ENCODE assay signal across 14 cellular contexts in the genomic region with DNA sequence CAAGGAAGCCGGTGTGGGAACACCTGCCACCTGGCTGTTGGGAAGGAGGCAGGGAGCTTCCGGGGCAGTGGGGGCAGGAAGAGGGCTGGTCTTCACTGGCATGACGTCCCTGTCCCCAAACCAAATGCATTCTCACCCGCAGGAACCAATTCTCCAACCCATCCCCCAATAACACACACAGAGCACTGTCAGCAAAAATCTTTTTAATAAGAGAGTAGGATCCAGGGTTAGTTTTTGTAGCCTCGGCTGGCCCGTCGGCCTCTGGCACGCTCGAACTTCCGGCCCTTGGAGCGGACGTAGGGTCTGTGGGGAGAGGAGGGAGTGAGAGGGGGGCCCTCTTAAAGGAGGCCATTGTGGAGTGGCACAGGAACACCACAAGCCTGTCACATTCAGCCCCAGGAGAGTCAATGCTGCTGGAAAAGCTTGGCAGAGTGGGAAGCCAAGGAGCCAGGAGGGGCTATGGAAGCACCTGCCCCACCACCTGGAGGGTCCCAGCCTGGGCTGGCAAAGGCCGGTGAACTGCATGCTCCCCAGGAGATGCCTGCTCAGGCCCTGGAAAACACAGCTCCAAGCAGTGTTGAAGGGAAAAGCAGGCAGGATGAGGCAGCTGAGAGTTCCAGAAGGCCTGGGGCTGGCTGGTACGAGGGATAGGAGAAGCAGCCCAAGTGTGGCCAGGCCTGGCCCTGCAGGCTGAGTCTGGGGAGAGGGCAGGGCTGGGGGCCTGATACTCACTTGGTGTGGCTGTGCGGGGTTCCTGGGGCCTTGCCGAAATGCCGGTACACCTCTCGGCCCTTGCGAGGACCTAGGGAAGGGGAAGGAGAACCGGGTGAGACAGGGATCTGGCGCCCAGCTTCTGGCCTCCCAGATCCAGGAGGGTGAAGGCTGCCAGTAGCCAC. TPM values are rescaled to one million over a fixed set of nuclear protein-coding genes. Genes with fewer than 3 reads are reported as not detected.
DNase-seq lines count a peak whose midpoint lies in the region; ATAC-seq and TF ChIP-seq lines count a peak whose summit lies in the region.
"Had no signal": no experiment of that assay in that cellular context is flagged by ENCODE, and none has a peak within 500 bp of the region (broad histone marks: within the 10 kb centered on the region; RNA-seq: fewer than 3 reads in every experiment).

No MANE protein-coding gene starts in this region.

- DNase-seq in activated CD4-positive, alpha-beta T cell treated with anti-CD3 and anti-CD28 coated beads, Interleukin-2, amount 10 ng/mL, durations not matched to agents 24 days and 14 days, result no peak
- DNase-seq in activated CD4-positive, alpha-beta T cell treated with anti-CD3 and anti-CD28 coated beads, Interleukin-2, amount 50 U/mL, for 4 hours, result no peak
- DNase-seq in activated CD4-positive, alpha-beta memory T cell treated with anti-CD3 and anti-CD28 coated beads for 36 hours, result no peak
- peak; percentile 6 for DNase-seq in hepatocyte (ENCODE audit: low spot score)
- DNase-seq in stimulated activated naive B cell treated with anti-CD40 and anti-IgM and Interleukin-4, amounts not matched to agents 10 μg/mL and 1 μg/mL and 100 μg/mL, for 72 hours, result no peak
- DNase-seq in testis, result no peak
- no peak for DNase-seq in GM03348 (ENCODE audit: low spot score)
- no peak for DNase-seq in RPMI8226
- DNase-seq: hippocampal formation, SK-N-SH had no signal

- peak overlapping the region; percentile 99 for H3K4me2 ChIP-seq in hepatocyte

- intact Hi-C loops in activated CD4-positive, alpha-beta T cell treated with anti-CD3 and anti-CD28 coated beads, Interleukin-2, amount 10 ng/mL, durations not matched to agents 24 days and 14 days (cut with micrococcal nuclease), result no loop called here
- intact Hi-C loops in activated CD4-positive, alpha-beta memory T cell treated with anti-CD3 and anti-CD28 coated beads for 36 hours (cut with micrococcal nuclease), result loop anchor here (5.0 kb wide), 1 partner anchor 283 kb away; no protein-coding TSS in a partner anchor
- intact Hi-C loops in testis (cut with DNase I; ENCODE audit: low total_unique reads), result no loop called here

- H2AFZ ChIP-seq in hepatocyte, result no peak overlapping the region

- CTCF ChIA-PET in activated CD4-positive, alpha-beta memory T cell treated with anti-CD3 and anti-CD28 coated beads for 36 hours (lab: Charles Lee), result no interaction called here

- POLR2A ChIA-PET in activated CD4-positive, alpha-beta memory T cell treated with anti-CD3 and anti-CD28 coated beads for 36 hours (lab: Charles Lee), result interaction anchor here (1.1 kb wide), 1 partner anchor 9 kb away, joined by 4 read pairs; no protein-coding TSS in a partner anchor

- H3K9me3 ChIP-seq in hepatocyte (ENCODE audit: low read depth) (no peaks in the 10 kb centered on the region), testis (no peaks in the 10 kb centered on the region)
- H3K9me3 ChIP-seq: neutrophil, SK-N-SH, tibial artery had no signal

- peaks cover 40% of the 10 kb centered on the region for H3K79me2 ChIP-seq in hepatocyte

- peaks cover 21% of the 10 kb centered on the region for H3K4me1 Mint-ChIP-seq in activated CD4-positive, alpha-beta T cell treated with anti-CD3 and anti-CD28 coated beads, Interleukin-2, amount 10 ng/mL, durations not matched to agents 24 days and 14 days
- H3K4me1 Mint-ChIP-seq in activated CD4-positive, alpha-beta memory T cell treated with anti-CD3 and anti-CD28 coated beads for 36 hours (ENCODE audit: low read depth), result peaks cover 35% of the 10 kb centered on the region
- peaks cover 37 to 44% of the 10 kb centered on the region in 2 donors for H3K4me1 Mint-ChIP-seq in stimulated activated naive B cell treated with anti-CD40 and anti-IgM and Interleukin-4, amounts not matched to agents 10 μg/mL and 1 μg/mL and 100 μg/mL, for 72 hours

- H3K4me3 Mint-ChIP-seq in activated CD4-positive, alpha-beta T cell treated with anti-CD3 and anti-CD28 coated beads, Interleukin-2, amount 10 ng/mL, durations not matched to agents 24 days and 14 days, result peak overlapping the region; percentile 30
- peak overlapping the region; percentile 17 for H3K4me3 Mint-ChIP-seq in activated CD4-positive, alpha-beta memory T cell treated with anti-CD3 and anti-CD28 coated beads for 36 hours
- peak overlapping the region; percentile 48 to 70 for H3K4me3 Mint-ChIP-seq in stimulated activated naive B cell treated with anti-CD40 and anti-IgM and Interleukin-4, amounts not matched to agents 10 μg/mL and 1 μg/mL and 100 μg/mL, for 72 hours

- TF ChIP-seq POLR2A in testis (IDR thresholded peaks at IDR 0.05), result no peak

- no peaks in the 10 kb centered on the region for H3K9me2 ChIP-seq in hepatocyte (replicated peaks; ENCODE audit: insufficient read depth)
- H3K9me2 ChIP-seq: SK-N-SH had no signal

- no peaks in the 10 kb centered on the region for H3K36me3 ChIP-seq in hepatocyte (replicated peaks; ENCODE audit: insufficient read depth, low read depth)
- H3K36me3 ChIP-seq in testis (ENCODE audit: low read depth, missing control alignments), result no peaks in the 10 kb centered on the region

- H3K4me3 ChIP-seq in hepatocyte, result no peak overlapping the region
- no peak overlapping the region for H3K4me3 ChIP-seq in testis
- H3K4me3 ChIP-seq: tibial artery had no signal

- H3K27ac Mint-ChIP-seq in activated CD4-positive, alpha-beta T cell treated with anti-CD3 and anti-CD28 coated beads, Interleukin-2, amount 10 ng/mL, durations not matched to agents 24 days and 14 days, result no peak overlapping the region
- no peak overlapping the region for H3K27ac Mint-ChIP-seq in activated CD4-positive, alpha-beta memory T cell treated with anti-CD3 and anti-CD28 coated beads for 36 hours
- peak overlapping the region; percentile 92 for H3K27ac Mint-ChIP-seq in stimulated activated naive B cell treated with anti-CD40 and anti-IgM and Interleukin-4, amounts not matched to agents 10 μg/mL and 1 μg/mL and 100 μg/mL, for 72 hours

- H3K27ac ChIP-seq in hepatocyte (peak overlapping the region; percentile 86), testis (no peak overlapping the region)
- H3K27ac ChIP-seq: neutrophil, tibial artery had no signal

- H3K9me3 Mint-ChIP-seq in activated CD4-positive, alpha-beta T cell treated with anti-CD3 and anti-CD28 coated beads, Interleukin-2, amount 10 ng/mL, durations not matched to agents 24 days and 14 days, result no peaks in the 10 kb centered on the region
- no peaks in the 10 kb centered on the region for H3K9me3 Mint-ChIP-seq in activated CD4-positive, alpha-beta memory T cell treated with anti-CD3 and anti-CD28 coated beads for 36 hours
- no peaks in the 10 kb centered on the region for H3K9me3 Mint-ChIP-seq in stimulated activated naive B cell treated with anti-CD40 and anti-IgM and Interleukin-4, amounts not matched to agents 10 μg/mL and 1 μg/mL and 100 μg/mL, for 72 hours

- H3K27me3 ChIP-seq in hepatocyte (no peaks in the 10 kb centered on the region), testis (no peaks in the 10 kb centered on the region)
- H3K27me3 ChIP-seq: neutrophil, tibial artery had no signal

- peaks cover 34% of the 10 kb centered on the region for H4K20me1 ChIP-seq in hepatocyte (ENCODE audit: insufficient read depth, poor library complexity, severe bottlenecking)

- no peak for TF ChIP-seq CTCF in hepatocyte (IDR thresholded peaks at IDR 0.05; ENCODE audit: poor library complexity)
- no peak for TF ChIP-seq CTCF in testis (IDR thresholded peaks at IDR 0.05)

- no peaks in the 10 kb centered on the region for H3K27me3 Mint-ChIP-seq in activated CD4-positive, alpha-beta T cell treated with anti-CD3 and anti-CD28 coated beads, Interleukin-2, amount 10 ng/mL, durations not matched to agents 24 days and 14 days
- no peaks in the 10 kb centered on the region for H3K27me3 Mint-ChIP-seq in activated CD4-positive, alpha-beta memory T cell treated with anti-CD3 and anti-CD28 coated beads for 36 hours
- H3K27me3 Mint-ChIP-seq in stimulated activated naive B cell treated with anti-CD40 and anti-IgM and Interleukin-4, amounts not matched to agents 10 μg/mL and 1 μg/mL and 100 μg/mL, for 72 hours, result no peaks in the 10 kb centered on the region

- ATAC-seq in stimulated activated naive B cell treated with anti-CD40 and anti-IgM and Interleukin-4, amounts not matched to agents 10 μg/mL and 1 μg/mL and 100 μg/mL, for 72 hours (replicated peaks), result no peak

- H3K4me1 ChIP-seq in hepatocyte (ENCODE audit: insufficient read depth) (peaks cover 29% of the 10 kb centered on the region), testis (peaks cover 23% of the 10 kb centered on the region)

- peaks cover 58% of the 10 kb centered on the region for H3K36me3 Mint-ChIP-seq in activated CD4-positive, alpha-beta T cell treated with anti-CD3 and anti-CD28 coated beads, Interleukin-2, amount 10 ng/mL, durations not matched to agents 24 days and 14 days (ENCODE audit: low read depth)
- H3K36me3 Mint-ChIP-seq in activated CD4-positive, alpha-beta memory T cell treated with anti-CD3 and anti-CD28 coated beads for 36 hours, result peaks cover 46% of the 10 kb centered on the region
- H3K36me3 Mint-ChIP-seq in stimulated activated naive B cell treated with anti-CD40 and anti-IgM and Interleukin-4, amounts not matched to agents 10 μg/mL and 1 μg/mL and 100 μg/mL, for 72 hours, result peaks cover 56 to 70% of the 10 kb centered on the region in 2 donors

- 82% methylated on average over 20 of the region's 21 CpGs for WGBS in hepatocyte (ENCODE audit: low lambda C conversion rate, missing lambda C conversion rate)
- 63 to 78% methylated on average over 20 to 21 of the region's 21 CpGs for WGBS in testis, 2 donors

RNA-seq across cellular contexts. Expression of a gene that starts 0.5 kb away (rescaled TPM):
- 5.1 and 6.4 TPM in 2 replicates for total RNA-seq in activated CD4-positive, alpha-beta T cell treated with anti-CD3 and anti-CD28 coated beads, Interleukin-2, amount 10 ng/mL, durations not matched to agents 24 days and 14 days
- 1 to 10 TPM; 2.2 to 2.4 TPM for total RNA-seq in activated CD4-positive, alpha-beta memory T cell treated with anti-CD3 and anti-CD28 coated beads for 36 hours
- 13.8 and 22.2 TPM in 2 replicates for total RNA-seq in hepatocyte
- 12.4 and 16.1 TPM in 2 replicates for polyA plus RNA-seq in hepatocyte
- 1 to 10 TPM in 1 of 2 donors, under 1 TPM in 1; 0.99 to 1.6 TPM for total RNA-seq in testis
- 2.2 TPM for polyA plus RNA-seq in testis (ENCODE audit: insufficient read depth, low read depth, low replicate concordance)
- total RNA-seq: HT1080 had no signal

RNA-seq across cellular contexts. Expression of a gene that starts 3.6 kb away (rescaled TPM):
- total RNA-seq in activated CD4-positive, alpha-beta T cell treated with anti-CD3 and anti-CD28 coated beads, Interleukin-2, amount 10 ng/mL, durations not matched to agents 24 days and 14 days, result 1,885 and 1,938 TPM in 2 replicates
- 1,000 to 10,000 TPM; 2,095 to 2,140 TPM for total RNA-seq in activated CD4-positive, alpha-beta memory T cell treated with anti-CD3 and anti-CD28 coated beads for 36 hours
- total RNA-seq in hepatocyte, result 1,372 and 1,462 TPM in 2 replicates
- polyA plus RNA-seq in hepatocyte, result 616 and 623 TPM in 2 replicates
- total RNA-seq in testis, result 1,000 to 10,000 TPM; 1,047 to 1,537 TPM
- polyA plus RNA-seq in testis (ENCODE audit: insufficient read depth, low read depth, low replicate concordance), result 1,050 TPM

RNA-seq across cellular contexts. Expression of a gene that starts 3.9 kb away (rescaled TPM):
- 36.4 and 39.0 TPM in 2 replicates for total RNA-seq in activated CD4-positive, alpha-beta T cell treated with anti-CD3 and anti-CD28 coated beads, Interleukin-2, amount 10 ng/mL, durations not matched to agents 24 days and 14 days
- total RNA-seq in activated CD4-positive, alpha-beta memory T cell treated with anti-CD3 and anti-CD28 coated beads for 36 hours, result 10 to 100 TPM; 24.1 to 24.6 TPM
- total RNA-seq in hepatocyte, result 45.2 and 56.7 TPM in 2 replicates
- polyA plus RNA-seq in hepatocyte, result 39.4 and 48.2 TPM in 2 replicates
- total RNA-seq in testis, result 10 to 100 TPM; 31.2 to 43.1 TPM
- polyA plus RNA-seq in testis (ENCODE audit: insufficient read depth, low read depth, low replicate concordance), result 47.6 TPM

RNA-seq across cellular contexts. Expression of a gene that starts 8.9 kb away (rescaled TPM):
- not detected in 2 replicates for total RNA-seq in activated CD4-positive, alpha-beta T cell treated with anti-CD3 and anti-CD28 coated beads, Interleukin-2, amount 10 ng/mL, durations not matched to agents 24 days and 14 days
- not detected for total RNA-seq in activated CD4-positive, alpha-beta memory T cell treated with anti-CD3 and anti-CD28 coated beads for 36 hours
- total RNA-seq in hepatocyte (not detected in 2 replicates), testis (100 to 1,000 TPM in 1 of 2 donors, 10 to 100 TPM in 1; 72.6 to 147 TPM)
- polyA plus RNA-seq in hepatocyte (0.30 TPM in 1 of 2 replicates, not detected in the other), testis (ENCODE audit: insufficient read depth, low read depth, low replicate concordance) (145 TPM)
- total RNA-seq: dermis microvascular lymphatic vessel endothelial cell, HT1080 had no signal
- polyA plus RNA-seq: SK-N-SH had no signal

RNA-seq across cellular contexts. Expression of a gene that starts 21.8 kb away (rescaled TPM):
- 10.7 and 11.2 TPM in 2 replicates for total RNA-seq in activated CD4-positive, alpha-beta T cell treated with anti-CD3 and anti-CD28 coated beads, Interleukin-2, amount 10 ng/mL, durations not matched to agents 24 days and 14 days
- 10 to 100 TPM in 1 of 2 experiments, 1 to 10 TPM in 1; 8.3 to 10.4 TPM for total RNA-seq in activated CD4-positive, alpha-beta memory T cell treated with anti-CD3 and anti-CD28 coated beads for 36 hours
- total RNA-seq in hepatocyte, result 3.9 and 5.4 TPM in 2 replicates
- polyA plus RNA-seq in hepatocyte, result 11.8 and 20.4 TPM in 2 replicates
- total RNA-seq in testis, result 10 to 100 TPM; 48.9 to 51.0 TPM
- polyA plus RNA-seq in testis (ENCODE audit: insufficient read depth, low read depth, low replicate concordance), result 30.4 TPM
